22 cellular contexts compared by ENCODE assay signal in genomic region chr11:116465056-116465455, GRCh38.
"Had no signal": no experiment of that assay in that cellular context is flagged by ENCODE, and none has a peak within 500 bp of the region (broad histone marks: within the 10 kb centered on the region; RNA-seq: fewer than 3 reads in every experiment).

No MANE protein-coding gene starts in this region.

- DNase-seq: activated CD4-positive, alpha-beta memory T cell treated with anti-CD3 and anti-CD28 coated beads for 36 hours; activated CD4-positive, alpha-beta T cell treated with anti-CD3 and anti-CD28 coated beads, Interleukin-2, amount 10 ng/mL, durations not matched to agents 24 days and 14 days; activated CD4-positive, CD25-positive, alpha-beta regulatory T cell treated with anti-CD3 and anti-CD28 coated beads, Interleukin-2, amount 50 U/mL, for 72 hours; activated CD8-positive, alpha-beta memory T cell treated with anti-CD3 and anti-CD28 coated beads, Interleukin-2, amount 50 U/mL, for 4 hours; activated effector memory CD4-positive, alpha-beta T cell treated with anti-CD3 and anti-CD28 coated beads, Interleukin-2, amount 50 U/mL, for 16 hours; activated naive CD4-positive, alpha-beta T cell treated with anti-CD3 and anti-CD28 coated beads for 36 hours; activated naive CD8-positive, alpha-beta T cell treated with anti-CD3 and anti-CD28 coated beads, Interleukin-2, amount 10 ng/mL, durations not matched to agents 7 days and 5 days; activated T-cell treated with anti-CD3 and anti-CD28 coated beads, Interleukin-2, amount 50 U/mL, for 1 hour; cortex of kidney; effector memory CD8-positive, alpha-beta T cell; erythroblast; gastrocnemius medialis; glutamatergic neuron; islet precursor cell; left ventricle myocardium inferior; pancreas; stimulated activated CD4-positive, alpha-beta T cell treated with anti-CD3 and anti-CD28 coated beads, Interleukin-15, amount 100 ng/mL, for 24 hours; stimulated activated naive CD4-positive, alpha-beta T cell; T-helper 17 cell; T1000; tibial artery; upper lobe of right lung had no signal

- FAIRE-seq: pancreas had no signal

- ATAC-seq: effector memory CD8-positive, alpha-beta T cell; gastrocnemius medialis; pancreas; T-helper 17 cell; upper lobe of right lung had no signal
